18 cellular contexts compared by ENCODE assay signal in the genomic region with DNA sequence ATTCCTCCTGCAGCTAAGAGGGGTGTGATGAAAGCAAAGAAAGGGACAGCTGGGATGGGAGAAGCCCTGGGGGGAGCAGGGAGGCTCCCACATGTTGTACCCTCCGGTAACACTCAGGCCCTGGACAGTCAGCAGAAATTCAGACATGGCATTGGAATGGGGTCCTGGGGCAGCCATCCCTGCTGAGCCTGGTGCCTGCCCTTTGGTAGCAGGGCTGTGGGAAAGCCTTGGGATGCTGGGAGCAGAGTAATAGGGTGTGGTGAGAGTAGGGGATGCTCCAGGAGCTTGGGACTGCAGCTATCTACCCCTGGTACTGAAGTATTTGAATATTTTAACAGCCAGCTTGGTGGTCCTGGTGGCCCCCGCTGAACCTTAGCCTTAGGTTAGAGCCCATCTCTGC. TPM values are rescaled to one million over a fixed set of nuclear protein-coding genes. Genes with fewer than 3 reads are reported as not detected.
DNase-seq lines count a peak whose midpoint lies in the region; ATAC-seq, FAIRE-seq and TF ChIP-seq lines count a peak whose summit lies in the region.
"Had no signal": no experiment of that assay in that cellular context is flagged by ENCODE, and none has a peak within 500 bp of the region (broad histone marks: within the 10 kb centered on the region; RNA-seq: fewer than 3 reads in every experiment).

No MANE protein-coding gene starts in this region.

- no peak overlapping the region for H3K4me2 ChIP-seq in neural progenitor cell

- H3K27ac ChIP-seq in ascending aorta (peak overlapping the region; percentile 10 to 71), kidney (ENCODE audit: low read depth in 2 of 2, low read length in 2 of 2) (peak overlapping the region; percentile 74 to 92), neural progenitor cell (no peak overlapping the region), foreskin keratinocyte (no peak overlapping the region)
- H3K27ac ChIP-seq: GM23248, HL-60 had no signal

- H3K27ac Mint-ChIP-seq in neural progenitor cell (peak overlapping the region; percentile 29), type B pancreatic cell (peak overlapping the region; percentile 24)

- H3K27me3 Mint-ChIP-seq in neural progenitor cell (ENCODE audit: insufficient read depth, low read depth): peaks cover 9% of the 10 kb centered on the region
- peaks cover 7% of the 10 kb centered on the region for H3K27me3 Mint-ChIP-seq in type B pancreatic cell

- H3K9me3 Mint-ChIP-seq in neural progenitor cell (peaks cover 2% of the 10 kb centered on the region), type B pancreatic cell (peaks cover 4% of the 10 kb centered on the region)

- H3K4me1 Mint-ChIP-seq in neural progenitor cell (peaks cover 33% of the 10 kb centered on the region), type B pancreatic cell (ENCODE audit: unreplicated experiment) (peaks cover 38% of the 10 kb centered on the region)

- intact Hi-C loops in ascending aorta (cut with DNase I): loop anchor here (5.0 kb wide), 1 partner anchor 225 kb away; no protein-coding TSS in a partner anchor
- intact Hi-C loops in kidney (cut with DNase I): no loop called here

- H2AFZ ChIP-seq in neural progenitor cell (replicated peaks): no peak overlapping the region
- H2AFZ ChIP-seq: GM23248 had no signal

- ATAC-seq in foreskin keratinocyte: no peak
- ATAC-seq: PC-3 had no signal

- no peaks in the 10 kb centered on the region for H4K20me1 ChIP-seq in neural progenitor cell (ENCODE audit: low read depth)

- DNase-seq in ascending aorta (ENCODE audit: low spot score in 2 of 2): peak in 1 of 2 donors; percentile 16
- DNase-seq in kidney: no peak
- no peak for DNase-seq in neural progenitor cell (ENCODE audit: low spot score)
- DNase-seq in type B pancreatic cell (ENCODE audit: extremely low spot score, unreplicated experiment): no peak
- DNase-seq in foreskin keratinocyte: no peak
- no peak for DNase-seq in stimulated activated CD8-positive, alpha-beta memory T cell treated with anti-CD3 and anti-CD28 coated beads, Interleukin-4, amount 100 ng/mL, for 48 hours
- DNase-seq in COLO668 (lab: John Stamatoyannopoulos, UW; ENCODE audit: unreplicated experiment): no peak
- DNase-seq: DMS 273 treated with DMSO at 0.1 percent for 48 hours, DND-41, GM23248, NCI-H1048, NCI-H1436, NCI-H1930, NCI-H526, PC-3, RPMI8226 had no signal

- H3K79me2 ChIP-seq in neural progenitor cell (ENCODE audit: low read depth): no peaks in the 10 kb centered on the region

- no peaks in the 10 kb centered on the region for H3K36me3 Mint-ChIP-seq in neural progenitor cell
- H3K36me3 Mint-ChIP-seq in type B pancreatic cell: no peaks in the 10 kb centered on the region

- H3K4me3 Mint-ChIP-seq in neural progenitor cell (no peak overlapping the region), type B pancreatic cell (no peak overlapping the region)

- no peak overlapping the region for H3K9ac ChIP-seq in kidney (ENCODE audit: low read length in 2 of 2)
- H3K9ac ChIP-seq in neural progenitor cell: no peak overlapping the region
- H3K9ac ChIP-seq: GM23248 had no signal

- no peaks in the 10 kb centered on the region for H3K36me3 ChIP-seq in ascending aorta
- no peaks in the 10 kb centered on the region for H3K36me3 ChIP-seq in kidney (ENCODE audit: control insufficient read depth in 1 of 2, insufficient read depth in 2 of 2, low read length in 2 of 2)
- no peaks in the 10 kb centered on the region for H3K36me3 ChIP-seq in neural progenitor cell
- H3K36me3 ChIP-seq: HAP-1 had no signal

- H3K27me3 ChIP-seq in ascending aorta (no peaks in the 10 kb centered on the region), neural progenitor cell (no peaks in the 10 kb centered on the region), foreskin keratinocyte (peaks cover 4% of the 10 kb centered on the region)

- H3K4me3 ChIP-seq in ascending aorta (no peak overlapping the region), kidney (ENCODE audit: low read length in 2 of 2) (no peak overlapping the region), neural progenitor cell (no peak overlapping the region)
- H3K4me3 ChIP-seq: GM23248, HAP-1 had no signal

- H3K4me1 ChIP-seq in ascending aorta (peaks cover 5 to 21% of the 10 kb centered on the region in 2 donors), kidney (ENCODE audit: control insufficient read depth in 1 of 2, insufficient read depth in 1 of 2, low read depth in 1 of 2, low read length in 2 of 2) (peaks cover 20 to 25% of the 10 kb centered on the region in 2 donors), neural progenitor cell (peaks cover 4% of the 10 kb centered on the region), foreskin keratinocyte (peaks cover 10% of the 10 kb centered on the region)
- H3K4me1 ChIP-seq: HAP-1 had no signal

- no peaks in the 10 kb centered on the region for H3F3A ChIP-seq in neural progenitor cell (ENCODE audit: low read depth)

- H3K9me3 ChIP-seq in ascending aorta (no peaks in the 10 kb centered on the region), kidney (ENCODE audit: control insufficient read depth in 1 of 2, low read length in 2 of 2) (no peaks in the 10 kb centered on the region), neural progenitor cell (ENCODE audit: low read depth) (no peaks in the 10 kb centered on the region)
- H3K9me3 ChIP-seq: HAP-1 had no signal

- TF ChIP-seq CTCF in ascending aorta (IDR thresholded peaks at IDR 0.05) (no peak), kidney (IDR thresholded peaks at IDR 0.05; ENCODE audit: borderline replicate concordance, extremely low read depth, insufficient read depth) (no peak), neural progenitor cell (IDR thresholded peaks at IDR 0.05) (no peak), type B pancreatic cell (conservative IDR thresholded peaks at IDR 0.05) (no peak), foreskin keratinocyte (conservative IDR thresholded peaks at IDR 0.05) (no peak)

- no peak for FAIRE-seq in kidney (lab: Jason Lieb, UNC)

RNA-seq across cellular contexts. Expression of gene FAM241B, which starts 56.8 kb away (rescaled TPM):
- not detected for total RNA-seq in ascending aorta
- 7.6 TPM for total RNA-seq in kidney
- 23.7 TPM for polyA plus RNA-seq in kidney (ENCODE audit: insufficient read depth, low read depth, low replicate concordance)
- 2.6 and 4.6 TPM in 2 replicates for total RNA-seq in neural progenitor cell (ENCODE audit: low replicate concordance)
- total RNA-seq in type B pancreatic cell (ENCODE audit: low replicate concordance): 8.8 and 9.8 TPM in 2 replicates
- 2.5 and 5.4 TPM in 2 replicates for total RNA-seq in foreskin keratinocyte
- 6.8 and 15.7 TPM in 2 replicates for polyA plus RNA-seq in foreskin keratinocyte
- total RNA-seq: GM23248 had no signal

Comparison
In these comparisons a context has a peak if more than half of its experiments do, and no peak if none do; other contexts are left out.
1. H3K27ac ChIP-seq: peak in ascending aorta (2 of 2) and kidney (2 of 2); none in neural progenitor cell (single experiment) and foreskin keratinocyte (single experiment).